37 cellular contexts compared by ENCODE assay signal in the genomic region with DNA sequence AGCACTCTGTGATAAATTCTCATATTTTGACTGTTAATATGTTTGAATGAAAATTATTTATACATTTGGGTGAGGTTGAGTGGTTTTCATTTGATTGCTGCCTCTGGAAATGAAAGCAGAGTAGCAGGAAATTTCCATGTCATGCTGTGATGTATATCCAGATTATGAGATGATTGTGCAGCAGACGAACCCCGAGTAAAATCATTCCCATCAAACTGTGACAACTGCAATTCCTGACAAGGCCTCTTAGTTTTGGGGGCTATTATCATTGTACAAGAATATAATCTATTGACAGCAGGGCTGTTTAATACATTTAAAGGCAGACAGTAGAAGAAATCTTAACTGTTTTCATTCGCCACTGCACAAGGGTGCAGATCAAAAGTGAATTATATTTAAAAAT.
"Had no signal": no experiment of that assay in that cellular context is flagged by ENCODE, and none has a peak within 500 bp of the region (broad histone marks: within the 10 kb centered on the region; RNA-seq: fewer than 3 reads in every experiment).

No MANE protein-coding gene starts in this region.

- H3K27ac Mint-ChIP-seq: activated B cell treated with CpG ODN at 0.5 μM for 24 hours; activated CD4-positive, alpha-beta memory T cell treated with anti-CD3 and anti-CD28 coated beads for 36 hours; activated CD4-positive, alpha-beta T cell treated with anti-CD3 and anti-CD28 coated beads, Interleukin-2, amount 10 ng/mL, durations not matched to agents 24 days and 14 days; activated CD8-positive, alpha-beta T cell treated with anti-CD3 and anti-CD28 coated beads for 36 hours; activated naive CD4-positive, alpha-beta T cell treated with anti-CD3 and anti-CD28 coated beads for 36 hours; activated naive CD4-positive, alpha-beta T cell treated with anti-CD3 and anti-CD28 coated beads, Interleukin-2, amount 50 U/mL, for 24 hours; activated naive CD8-positive, alpha-beta T cell; activated naive CD8-positive, alpha-beta T cell treated with anti-CD3 and anti-CD28 coated beads, Interleukin-2, amount 10 ng/mL, durations not matched to agents 7 days and 5 days; activated naive CD8-positive, alpha-beta T cell treated with anti-CD3 and anti-CD28 coated beads, Interleukin-2, amount 50 U/mL, for 24 hours; activated T-cell treated with anti-CD3 and anti-CD28 coated beads, Interleukin-2, amount 50 U/mL, for 72 hours; activated T-helper 1 cell treated with anti-CD3 and anti-CD28 coated beads, Interleukin-12 subunit alpha, Interleukin-12 subunit beta, Interleukin-2, Interleukin-4 antibody, amounts not matched to agents 30 ng/mL and 10 ng/mL and 1 ng/mL, durations not matched to agents 14 hours and 24 hours and 36 hours; activated T-helper 17 cell treated with anti-CD3 and anti-CD28 coated beads, Interleukin-2, amount 50 U/mL, for 72 hours; T-helper 1 cell treated with Interleukin-12 subunit alpha and Interleukin-12 subunit beta and Interleukin-4 antibody, amounts not matched to agents 30 μg/mL and 1 μg/mL, for 36 hours; T-helper 2 cell treated with Interferon-gamma antibody and Interleukin-4, amounts not matched to agents 5 μg/mL and 100 μg/mL, for 36 hours had no signal

- H3K4me3 Mint-ChIP-seq: activated B cell treated with CpG ODN at 0.5 μM for 24 hours; activated CD4-positive, alpha-beta memory T cell treated with anti-CD3 and anti-CD28 coated beads for 36 hours; activated CD4-positive, alpha-beta T cell treated with anti-CD3 and anti-CD28 coated beads, Interleukin-2, amount 10 ng/mL, durations not matched to agents 24 days and 14 days; activated CD8-positive, alpha-beta T cell treated with anti-CD3 and anti-CD28 coated beads for 36 hours; activated naive CD4-positive, alpha-beta T cell treated with anti-CD3 and anti-CD28 coated beads for 36 hours; activated naive CD4-positive, alpha-beta T cell treated with anti-CD3 and anti-CD28 coated beads, Interleukin-2, amount 50 U/mL, for 24 hours; activated naive CD8-positive, alpha-beta T cell; activated naive CD8-positive, alpha-beta T cell treated with anti-CD3 and anti-CD28 coated beads, Interleukin-2, amount 10 ng/mL, durations not matched to agents 7 days and 5 days; activated naive CD8-positive, alpha-beta T cell treated with anti-CD3 and anti-CD28 coated beads, Interleukin-2, amount 50 U/mL, for 24 hours; activated T-cell treated with anti-CD3 and anti-CD28 coated beads, Interleukin-2, amount 50 U/mL, for 4 hours; activated T-cell treated with anti-CD3 and anti-CD28 coated beads, Interleukin-2, amount 50 U/mL, for 72 hours; activated T-helper 1 cell treated with anti-CD3 and anti-CD28 coated beads, Interleukin-12 subunit alpha, Interleukin-12 subunit beta, Interleukin-2, Interleukin-4 antibody, amounts not matched to agents 30 ng/mL and 10 ng/mL and 1 ng/mL, durations not matched to agents 14 hours and 24 hours and 36 hours; activated T-helper 17 cell treated with anti-CD3 and anti-CD28 coated beads, Interleukin-2, amount 50 U/mL, for 72 hours; brain; central memory CD8-positive, alpha-beta T cell; T-helper 1 cell treated with Interleukin-12 subunit alpha and Interleukin-12 subunit beta and Interleukin-4 antibody, amounts not matched to agents 30 μg/mL and 1 μg/mL, for 36 hours; T-helper 2 cell treated with Interferon-gamma antibody and Interleukin-4, amounts not matched to agents 5 μg/mL and 100 μg/mL, for 36 hours had no signal

- DNase-seq: activated B cell treated with CpG ODN at 0.5 μM for 24 hours; activated CD4-positive, alpha-beta memory T cell treated with anti-CD3 and anti-CD28 coated beads for 36 hours; activated CD4-positive, alpha-beta T cell treated with anti-CD3 and anti-CD28 coated beads for 4 hours; activated CD4-positive, alpha-beta T cell treated with anti-CD3 and anti-CD28 coated beads, Interleukin-2, amount 10 ng/mL, durations not matched to agents 24 days and 14 days; activated CD4-positive, alpha-beta T cell treated with anti-CD3 and anti-CD28 coated beads, Interleukin-2, amount 50 U/mL, for 1 hour; activated CD4-positive, alpha-beta T cell treated with anti-CD3 and anti-CD28 coated beads, Interleukin-2, amount 50 U/mL, for 4 hours; activated CD4-positive, CD25-positive, alpha-beta regulatory T cell treated with anti-CD3 and anti-CD28 coated beads, Interleukin-2, amount 50 U/mL, for 72 hours; activated CD8-positive, alpha-beta memory T cell treated with anti-CD3 and anti-CD28 coated beads, Interleukin-2, amount 50 U/mL, for 4 hours; activated CD8-positive, alpha-beta T cell treated with anti-CD3 and anti-CD28 coated beads for 36 hours; activated effector memory CD4-positive, alpha-beta T cell treated with anti-CD3 and anti-CD28 coated beads, Interleukin-2, amount 50 U/mL, for 16 hours; activated gamma-delta T cell treated with Interleukin-2 at 50 U/mL for 16 hours; activated naive CD4-positive, alpha-beta T cell; activated naive CD4-positive, alpha-beta T cell treated with anti-CD3 and anti-CD28 coated beads for 36 hours; activated naive CD8-positive, alpha-beta T cell treated with anti-CD3 and anti-CD28 coated beads, Interleukin-2, amount 10 ng/mL, durations not matched to agents 7 days and 5 days; activated naive CD8-positive, alpha-beta T cell treated with anti-CD3 and anti-CD28 coated beads, Interleukin-2, amount 50 U/mL, for 24 hours; activated T-cell treated with anti-CD3 and anti-CD28 coated beads for 4 hours; activated T-cell treated with anti-CD3 and anti-CD28 coated beads, Interleukin-2, amount 50 U/mL, for 1 hour; activated T-cell treated with anti-CD3 and anti-CD28 coated beads, Interleukin-2, amount 50 U/mL, for 4 hours; activated T-cell treated with anti-CD3 and anti-CD28 coated beads, Interleukin-2, amount 50 U/mL, for 72 hours; amygdala; anterior cingulate cortex; caudate nucleus; cerebellar nuclear complex; T-helper 1 cell; T-helper 2 cell; T-helper 9 cell had no signal

- H3K36me3 Mint-ChIP-seq: activated CD4-positive, alpha-beta memory T cell treated with anti-CD3 and anti-CD28 coated beads for 36 hours; activated naive CD4-positive, alpha-beta T cell treated with anti-CD3 and anti-CD28 coated beads, Interleukin-2, amount 50 U/mL, for 24 hours; activated naive CD8-positive, alpha-beta T cell; activated naive CD8-positive, alpha-beta T cell treated with anti-CD3 and anti-CD28 coated beads, Interleukin-2, amount 10 ng/mL, durations not matched to agents 7 days and 5 days; brain had no signal

- H3K9me3 ChIP-seq: ascending aorta had no signal

- H3K36me3 ChIP-seq: ascending aorta, cardiac muscle cell had no signal

- ATAC-seq: activated CD8-positive, alpha-beta T cell treated with anti-CD3 and anti-CD28 coated beads for 36 hours; activated naive CD8-positive, alpha-beta T cell treated with anti-CD3 and anti-CD28 coated beads, Interleukin-2, amount 50 U/mL, for 24 hours; activated T-cell treated with anti-CD3 and anti-CD28 coated beads, Interleukin-2, amount 50 U/mL, for 4 hours; activated T-cell treated with anti-CD3 and anti-CD28 coated beads, Interleukin-2, amount 50 U/mL, for 72 hours; activated T-helper 17 cell treated with anti-CD3 and anti-CD28 coated beads, Interleukin-2, amount 50 U/mL, for 72 hours had no signal

- H3K4me3 ChIP-seq: ascending aorta, cardiac muscle cell had no signal

- H3K27ac ChIP-seq: ascending aorta, cardiac muscle cell, VCaP had no signal

- H3K27me3 ChIP-seq: ascending aorta, cardiac muscle cell had no signal

- H3K4me1 Mint-ChIP-seq: activated B cell treated with CpG ODN at 0.5 μM for 24 hours; activated CD4-positive, alpha-beta T cell treated with anti-CD3 and anti-CD28 coated beads, Interleukin-2, amount 10 ng/mL, durations not matched to agents 24 days and 14 days; activated naive CD4-positive, alpha-beta T cell treated with anti-CD3 and anti-CD28 coated beads, Interleukin-2, amount 50 U/mL, for 24 hours; activated naive CD8-positive, alpha-beta T cell treated with anti-CD3 and anti-CD28 coated beads, Interleukin-2, amount 10 ng/mL, durations not matched to agents 7 days and 5 days; activated naive CD8-positive, alpha-beta T cell treated with anti-CD3 and anti-CD28 coated beads, Interleukin-2, amount 50 U/mL, for 24 hours; activated T-helper 17 cell treated with anti-CD3 and anti-CD28 coated beads, Interleukin-2, amount 50 U/mL, for 72 hours; central memory CD8-positive, alpha-beta T cell had no signal

- H3K9me3 Mint-ChIP-seq: activated CD4-positive, alpha-beta T cell treated with anti-CD3 and anti-CD28 coated beads, Interleukin-2, amount 10 ng/mL, durations not matched to agents 24 days and 14 days; activated naive CD4-positive, alpha-beta T cell treated with anti-CD3 and anti-CD28 coated beads for 36 hours; activated naive CD4-positive, alpha-beta T cell treated with anti-CD3 and anti-CD28 coated beads, Interleukin-2, amount 50 U/mL, for 24 hours; activated naive CD8-positive, alpha-beta T cell treated with anti-CD3 and anti-CD28 coated beads, Interleukin-2, amount 50 U/mL, for 24 hours; activated T-cell treated with anti-CD3 and anti-CD28 coated beads, Interleukin-2, amount 50 U/mL, for 72 hours; activated T-helper 1 cell treated with anti-CD3 and anti-CD28 coated beads, Interleukin-12 subunit alpha, Interleukin-12 subunit beta, Interleukin-2, Interleukin-4 antibody, amounts not matched to agents 30 ng/mL and 10 ng/mL and 1 ng/mL, durations not matched to agents 14 hours and 24 hours and 36 hours; activated T-helper 17 cell treated with anti-CD3 and anti-CD28 coated beads, Interleukin-2, amount 50 U/mL, for 72 hours; T-helper 1 cell treated with Interleukin-12 subunit alpha and Interleukin-12 subunit beta and Interleukin-4 antibody, amounts not matched to agents 30 μg/mL and 1 μg/mL, for 36 hours; T-helper 2 cell treated with Interferon-gamma antibody and Interleukin-4, amounts not matched to agents 5 μg/mL and 100 μg/mL, for 36 hours had no signal

- H3K4me1 ChIP-seq: ascending aorta had no signal
